Comparison of ENCODE assay signal across 8 cellular contexts in the genomic region with DNA sequence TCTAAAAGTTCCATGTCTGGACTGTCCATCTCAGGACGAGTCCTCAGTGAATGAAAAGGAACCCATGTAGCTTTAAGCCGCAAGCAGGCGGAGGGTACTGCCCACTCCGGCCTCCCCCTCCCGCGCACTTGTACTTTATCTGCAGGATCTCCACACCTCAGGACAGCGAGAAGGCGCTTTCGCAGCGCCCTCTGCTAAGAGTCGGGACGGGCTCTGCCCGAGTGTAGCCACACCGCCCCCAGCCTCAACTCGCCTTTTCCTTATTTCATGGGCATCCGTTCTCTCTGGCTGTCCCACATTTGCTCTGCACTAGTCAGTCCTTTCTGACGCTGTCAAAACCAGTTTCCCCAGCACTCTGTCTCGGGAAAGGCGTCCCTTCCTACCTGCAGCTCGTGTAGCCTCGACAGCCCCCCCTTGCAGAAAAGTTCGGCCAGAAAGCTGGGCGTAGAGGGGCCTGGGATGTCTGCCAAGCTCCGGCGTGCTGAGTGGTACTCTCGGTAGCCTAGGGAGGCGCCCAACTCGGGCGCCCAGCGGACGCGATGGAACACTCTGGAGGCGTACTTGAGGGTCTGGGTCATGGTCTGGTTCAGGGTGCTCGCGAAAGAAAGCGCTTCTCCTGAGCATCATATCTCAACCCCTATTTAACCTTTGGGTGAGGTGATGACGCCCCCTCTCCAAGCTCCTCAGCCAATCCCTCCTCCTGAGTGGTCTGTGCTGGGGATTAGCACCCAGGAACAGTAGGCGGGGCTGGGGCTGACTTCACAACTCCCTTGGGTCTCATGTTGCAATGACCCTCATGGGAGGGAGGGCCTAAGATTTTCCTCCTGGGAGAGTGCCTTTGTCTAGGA. TPM values are rescaled to one million over a fixed set of nuclear protein-coding genes. Genes with fewer than 3 reads are reported as not detected.
DNase-seq lines count a peak whose midpoint lies in the region; ATAC-seq and TF ChIP-seq lines count a peak whose summit lies in the region.

Gene CYP27B1 (minus strand): TSS at position 615 of the 848 bp plus-strand sequence. CDS start 37 bp downstream, at position 578.

- no peaks in the 10 kb centered on the region for H4K20me1 ChIP-seq in fibroblast of lung (ENCODE audit: control insufficient read depth, extremely low read depth, insufficient read depth, low read length)

- H3K4me1 ChIP-seq in fibroblast of lung (ENCODE audit: control insufficient read depth, extremely low read depth, insufficient read depth, low read length) = peaks cover 20% of the 10 kb centered on the region
- peaks cover 12% of the 10 kb centered on the region for H3K4me1 ChIP-seq in rectal smooth muscle tissue (ENCODE audit: control insufficient read depth, insufficient read depth, low read length)

- DNase-seq in NCI-H748 (lab: John Stamatoyannopoulos, UW; ENCODE audit: unreplicated experiment) (peak; percentile 43), NCI-H748 treated with DMSO at 0.1 percent for 48 hours (lab: John Stamatoyannopoulos, UW) (no peak), T-cell (peak in 1 of 34 experiments; percentile 14), fibroblast of lung (ENCODE audit: low read depth in 2 of 2) (peak; percentile 33), ureter (ENCODE audit: low spot score) (no peak), CD1c-positive myeloid dendritic cell (ENCODE audit: extremely low spot score) (no peak)

- peak within 1 kb of the TSS; percentile 81 for H3K4me2 ChIP-seq in fibroblast of lung (ENCODE audit: extremely low read depth, insufficient read depth, low read length)

- H3K27ac ChIP-seq in fibroblast of lung (ENCODE audit: insufficient read depth, low read length) (no peak within 1 kb of the TSS), rectal smooth muscle tissue (ENCODE audit: low read depth, low read length) (no peak within 1 kb of the TSS)

- peaks cover 7% of the 10 kb centered on the region for H3K36me3 Mint-ChIP-seq in T-cell

- no peaks in the 10 kb centered on the region for H3K9me3 ChIP-seq in fibroblast of lung (ENCODE audit: control insufficient read depth, insufficient read depth, low read depth, low read length)

- peaks cover 16 to 36% of the 10 kb centered on the region in 2 donors for H3K27me3 Mint-ChIP-seq in T-cell

- H3K4me3 Mint-ChIP-seq in T-cell = peak within 1 kb of the TSS; percentile 79 to 86 (median 84)

- no peak for TF ChIP-seq CTCF in fibroblast of lung (conservative IDR thresholded peaks at IDR 0.05 in 1 of 2, IDR thresholded peaks at IDR 0.05 in 1 of 2; ENCODE audit: low read depth in 1 of 2, low read length in 2 of 2)

- no peak within 1 kb of the TSS for H3K27ac Mint-ChIP-seq in T-cell

- H2AFZ ChIP-seq in fibroblast of lung (ENCODE audit: low read length) = no peak within 1 kb of the TSS

- H3K36me3 ChIP-seq in fibroblast of lung (ENCODE audit: control insufficient read depth, insufficient read depth, low read length) = peaks cover 11% of the 10 kb centered on the region
- H3K36me3 ChIP-seq in rectal smooth muscle tissue (ENCODE audit: control insufficient read depth, insufficient read depth, low read length) = peaks cover 4% of the 10 kb centered on the region

- H3K27me3 ChIP-seq in fibroblast of lung (ENCODE audit: control insufficient read depth, insufficient read depth, low read length) = peaks cover 29% of the 10 kb centered on the region
- peaks cover 27% of the 10 kb centered on the region for H3K27me3 ChIP-seq in rectal smooth muscle tissue (ENCODE audit: control insufficient read depth, insufficient read depth, low read length)

- peak within 1 kb of the TSS; percentile 21 to 50 (median 38) for H3K4me3 ChIP-seq in fibroblast of lung (replicated peaks in 1 of 4; ENCODE audit: control extremely low read depth in 1 of 4, insufficient read depth in 1 of 4, low read depth in 3 of 4, low read length in 4 of 4)
- H3K4me3 ChIP-seq in rectal smooth muscle tissue (ENCODE audit: low read length) = peak within 1 kb of the TSS; percentile 65

- no peaks in the 10 kb centered on the region for H3K9me3 Mint-ChIP-seq in T-cell

- ATAC-seq in T-cell (replicated peaks in 1 of 4) = peak in 1 of 4 experiments; percentile 12
- ATAC-seq in HG02678 (IDR thresholded peaks at IDR 0.05; ENCODE audit: unreplicated experiment) = no peak

- no peak within 1 kb of the TSS for H3K9ac ChIP-seq in fibroblast of lung (ENCODE audit: insufficient read depth, low read length)
- H3K9ac ChIP-seq in rectal smooth muscle tissue (ENCODE audit: low read length) = no peak within 1 kb of the TSS

- peaks cover 28 to 40% (median 32%) of the 10 kb centered on the region in 3 donors for H3K4me1 Mint-ChIP-seq in T-cell

- CTCF ChIA-PET in T-cell (lab: Charles Lee) = interaction anchor here (0.6 to 2.3 kb wide), 4 partner anchors 10 to 132 kb away, joined by 3 to 7 read pairs (median 3); partner anchors contain the start of gene TSFM (in 1 of the 2)

- POLR2A ChIA-PET in T-cell (lab: Charles Lee) = interaction anchor here in 1 of 2 donors (1.3 kb wide), 1 partner anchor 10 kb away, joined by 4 read pairs; no protein-coding TSS in a partner anchor

- peaks cover 5% of the 10 kb centered on the region for H3K79me2 ChIP-seq in fibroblast of lung (ENCODE audit: control insufficient read depth, insufficient read depth, low read length)

RNA-seq across cellular contexts. Expression of gene CYP27B1, which starts in this region (rescaled TPM):
- total RNA-seq in T-cell (1 to 10 TPM in 3 of 5 donors, under 1 TPM in 2; 0.76 to 2.1 (median 1.2) TPM), fibroblast of lung (under 0.01 and 0.17 TPM in 2 replicates), ureter (1.6 TPM)
- polyA plus RNA-seq in fibroblast of lung = 0.26 and 0.29 TPM in 2 replicates
- polyA plus RNA-seq in fibroblast of lung (2012) = 0.09 and 0.21 TPM in 2 replicates
- polyA minus RNA-seq in fibroblast of lung (ENCODE audit: low replicate concordance) = not detected in 2 replicates

Comparison
In these comparisons a context has a peak if more than half of its experiments do, and no peak if none do; other contexts are left out.
1. Peak in DNase-seq, H3K4me3 ChIP-seq and H3K4me2 ChIP-seq in fibroblast of lung; RNA of the gene not detected or under 1 TPM.